ENCODE assay signal across 11 cellular contexts in genomic region chr7:95205821-95206220, GRCh38.
DNase-seq lines count a peak whose midpoint lies in the region; ATAC-seq and TF ChIP-seq lines count a peak whose summit lies in the region.
"Had no signal": no experiment of that assay in that cellular context is flagged by ENCODE, and none has a peak within 500 bp of the region (broad histone marks: within the 10 kb centered on the region; RNA-seq: fewer than 3 reads in every experiment).

No MANE protein-coding gene starts in this region.

- H3K9me3 Mint-ChIP-seq in neural crest cell = peaks cover 2% of the 10 kb centered on the region
- H3K9me3 Mint-ChIP-seq: activated naive CD8-positive, alpha-beta T cell treated with anti-CD3 and anti-CD28 coated beads, Interleukin-2, amount 10 ng/mL, durations not matched to agents 7 days and 5 days had no signal

- peak; percentile 49 for DNase-seq in Daoy (ENCODE audit: low read depth)
- DNase-seq in RKO (ENCODE audit: low spot score) = peak; percentile 66
- peak; percentile 23 for DNase-seq in epithelial cell of proximal tubule (ENCODE audit: low read depth)
- DNase-seq in neural crest cell (ENCODE audit: low read depth, low spot score) = no peak
- DNase-seq in activated gamma-delta T cell (lab: John Stamatoyannopoulos, UW) = no peak
- DNase-seq in retina = no peak
- DNase-seq in NCI-H1436 (lab: John Stamatoyannopoulos, UW) = no peak
- DNase-seq: activated naive CD8-positive, alpha-beta T cell treated with anti-CD3 and anti-CD28 coated beads, Interleukin-2, amount 10 ng/mL, durations not matched to agents 7 days and 5 days; WERI-Rb-1 had no signal

- H3K4me3 ChIP-seq in epithelial cell of proximal tubule (ENCODE audit: low read depth, low read length) = no peak overlapping the region

- H3K4me3 Mint-ChIP-seq in neural crest cell = no peak overlapping the region
- H3K4me3 Mint-ChIP-seq: activated naive CD8-positive, alpha-beta T cell treated with anti-CD3 and anti-CD28 coated beads, Interleukin-2, amount 10 ng/mL, durations not matched to agents 7 days and 5 days had no signal

- TF ChIP-seq CTCF in epithelial cell of proximal tubule (conservative IDR thresholded peaks at IDR 0.05; ENCODE audit: low read depth, low read length) (no peak), neural crest cell (conservative IDR thresholded peaks at IDR 0.05) (no peak)

- H3K4me1 Mint-ChIP-seq in neural crest cell = peaks cover 30% of the 10 kb centered on the region
- H3K4me1 Mint-ChIP-seq: activated naive CD8-positive, alpha-beta T cell treated with anti-CD3 and anti-CD28 coated beads, Interleukin-2, amount 10 ng/mL, durations not matched to agents 7 days and 5 days had no signal

- no peaks in the 10 kb centered on the region for H3K27me3 Mint-ChIP-seq in neural crest cell (ENCODE audit: low read depth)
- H3K27me3 Mint-ChIP-seq: activated naive CD8-positive, alpha-beta T cell treated with anti-CD3 and anti-CD28 coated beads, Interleukin-2, amount 10 ng/mL, durations not matched to agents 7 days and 5 days had no signal

- no peak for ATAC-seq in GM21447 (IDR thresholded peaks at IDR 0.05; ENCODE audit: unreplicated experiment)
- ATAC-seq: Right ventricle myocardium inferior had no signal

- H3K27ac Mint-ChIP-seq in neural crest cell (ENCODE audit: unreplicated experiment) = peak overlapping the region; percentile 22
- H3K27ac Mint-ChIP-seq: activated naive CD8-positive, alpha-beta T cell treated with anti-CD3 and anti-CD28 coated beads, Interleukin-2, amount 10 ng/mL, durations not matched to agents 7 days and 5 days had no signal

- H3K36me3 Mint-ChIP-seq in neural crest cell (ENCODE audit: low read depth) = peaks cover 5% of the 10 kb centered on the region
- H3K36me3 Mint-ChIP-seq: activated naive CD8-positive, alpha-beta T cell treated with anti-CD3 and anti-CD28 coated beads, Interleukin-2, amount 10 ng/mL, durations not matched to agents 7 days and 5 days had no signal

Comparison
In these comparisons a context has a peak if more than half of its experiments do, and no peak if none do; other contexts are left out.
1. DNase-seq: peak in Daoy (single experiment), RKO (single experiment) and epithelial cell of proximal tubule (single experiment); none in neural crest cell (single experiment), activated gamma-delta T cell (single experiment), retina (single experiment) and NCI-H1436 (single experiment).